ENCODE assay signal across 22 cellular contexts in the genomic region with DNA sequence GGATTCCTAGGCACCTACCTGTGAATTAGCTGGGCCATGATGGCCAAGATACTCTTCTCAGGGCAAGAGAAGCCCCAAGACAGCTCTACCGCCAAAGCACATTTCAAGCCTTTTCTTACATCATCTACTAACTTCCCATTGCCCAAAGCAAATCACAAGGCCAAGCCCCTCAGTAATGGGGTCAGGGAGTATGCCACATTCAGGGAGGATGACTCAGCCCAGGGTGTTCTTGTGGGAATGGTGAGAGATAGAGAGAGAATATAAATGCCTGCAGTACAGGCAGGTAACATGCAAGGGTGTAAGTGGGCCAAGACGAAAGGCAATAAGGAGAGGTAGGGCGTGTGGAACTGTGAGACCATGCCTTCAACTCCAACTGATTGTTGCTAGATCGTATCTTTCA.
"Had no signal": no experiment of that assay in that cellular context is flagged by ENCODE, and none has a peak within 500 bp of the region (broad histone marks: within the 10 kb centered on the region; RNA-seq: fewer than 3 reads in every experiment).

No MANE protein-coding gene starts in this region.

- H3K36me3 ChIP-seq: SJSA1 had no signal

- H3K27me3 Mint-ChIP-seq: IgD-negative memory B cell had no signal

- H3K4me1 ChIP-seq: SJSA1 had no signal

- H3K36me3 Mint-ChIP-seq: IgD-negative memory B cell had no signal

- H3K27ac ChIP-seq: RWPE1, SJSA1, SK-N-MC had no signal

- DNase-seq: MM.1S, NCI-H1105, NCI-H1417, NCI-H146, NCI-H1694 treated with DMSO at 0.1 percent for 48 hours, NCI-H1930, NCI-H2081, NCI-H2107, NCI-H226, NCI-H446, NCI-H510A, NCI-H524 treated with DMSO at 0.1 percent for 48 hours, NCI-H69, NCI-H774, PC-3, SHP77 treated with DMSO at 0.1 percent for 48 hours had no signal

- H3K27me3 ChIP-seq: SJSA1 had no signal

- H3K27ac Mint-ChIP-seq: IgD-negative memory B cell had no signal

- H3K4me3 ChIP-seq: K562, SJSA1, SK-N-MC had no signal

- H3K4me1 Mint-ChIP-seq: IgD-negative memory B cell had no signal

- H3K4me3 Mint-ChIP-seq: IgD-negative memory B cell had no signal

- ATAC-seq: K562, Panc1, PC-3 had no signal

- H3K9me3 ChIP-seq: SJSA1 had no signal
